Comparison of ENCODE assay signal across 8 cellular contexts in the genomic region with DNA sequence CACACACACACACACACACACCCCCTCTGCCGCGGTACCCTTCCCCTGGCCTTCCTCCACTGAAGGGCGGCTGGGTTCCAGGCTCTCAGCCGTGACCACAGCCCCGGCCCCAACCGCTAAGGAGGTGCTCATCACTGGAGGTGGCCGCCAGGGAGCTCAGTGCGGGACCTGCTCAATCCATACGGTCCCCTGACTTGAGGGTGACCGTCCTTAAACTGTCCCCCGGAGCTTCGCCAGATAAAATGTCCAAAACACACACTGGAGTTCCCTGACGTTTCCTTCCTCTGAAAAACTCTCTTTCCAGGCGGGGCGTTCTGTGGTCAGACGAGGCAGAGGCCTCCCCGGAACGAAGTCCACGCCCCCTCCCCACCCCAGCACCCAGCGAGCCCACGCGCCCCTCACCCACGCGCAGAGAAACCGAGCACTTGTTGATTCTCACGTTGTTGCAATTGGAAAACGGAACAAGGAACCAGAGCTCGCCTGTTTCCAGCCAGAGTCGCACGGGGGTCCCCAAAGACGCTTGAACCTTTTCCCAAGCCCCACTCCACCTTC. TPM values are rescaled to one million over a fixed set of nuclear protein-coding genes. Genes with fewer than 3 reads are reported as not detected.
DNase-seq lines count a peak whose midpoint lies in the region; ATAC-seq and TF ChIP-seq lines count a peak whose summit lies in the region.

No MANE protein-coding gene starts in this region.

- peak; percentile 2 to 21 for ATAC-seq in naive thymus-derived CD8-positive, alpha-beta T cell
- peak; percentile 57 for ATAC-seq in upper lobe of right lung

- DNase-seq in Caco-2 (peak in 1 of 2 experiments; percentile 19), esophagus muscularis mucosa (ENCODE audit: extremely low spot score) (no peak), upper lobe of right lung (peak; percentile 89), middle frontal gyrus (ENCODE audit: extremely low spot score, low spot score) (no peak), NCI-H2227 (lab: John Stamatoyannopoulos, UW; ENCODE audit: unreplicated experiment) (no peak)
- DNase-seq in activated CD4-positive, alpha-beta memory T cell treated with anti-CD3 and anti-CD28 coated beads, Interleukin-2, amount 10 ng/mL, durations not matched to agents 7 days and 5 days, result peak; percentile 56
- peak in 2 of 10 donors; percentile 17 to 41 for DNase-seq in naive thymus-derived CD8-positive, alpha-beta T cell

- no peaks in the 10 kb centered on the region for H3K4me1 Mint-ChIP-seq in Caco-2 (ENCODE audit: low read depth, unreplicated experiment)
- peaks cover 75% of the 10 kb centered on the region for H3K4me1 Mint-ChIP-seq in activated CD4-positive, alpha-beta memory T cell treated with anti-CD3 and anti-CD28 coated beads, Interleukin-2, amount 10 ng/mL, durations not matched to agents 7 days and 5 days
- H3K4me1 Mint-ChIP-seq in naive thymus-derived CD8-positive, alpha-beta T cell, result peaks cover 43 to 73% (median 71%) of the 10 kb centered on the region in 4 donors

- peak overlapping the region; percentile 75 for H3K4me3 Mint-ChIP-seq in Caco-2 (ENCODE audit: unreplicated experiment)
- peak overlapping the region; percentile 96 for H3K4me3 Mint-ChIP-seq in activated CD4-positive, alpha-beta memory T cell treated with anti-CD3 and anti-CD28 coated beads, Interleukin-2, amount 10 ng/mL, durations not matched to agents 7 days and 5 days
- peak overlapping the region; percentile 65 to 99 (median 92) for H3K4me3 Mint-ChIP-seq in naive thymus-derived CD8-positive, alpha-beta T cell

- 12% methylated on average over 31 of the region's 31 CpGs for WGBS in HUES64
- 21% methylated on average over 26 of the region's 31 CpGs for WGBS in esophagus muscularis mucosa

- H3K27me3 ChIP-seq in Caco-2 (replicated peaks; ENCODE audit: control insufficient read depth, insufficient read depth, low read length) (no peaks in the 10 kb centered on the region), HUES64 (ENCODE audit: insufficient read depth, low read length) (peaks cover 56% of the 10 kb centered on the region), esophagus muscularis mucosa (peaks cover 0 to 41% (median 3%) of the 10 kb centered on the region in 4 donors), upper lobe of right lung (no peaks in the 10 kb centered on the region)

- no peaks in the 10 kb centered on the region for H3K9me3 ChIP-seq in Caco-2
- H3K9me3 ChIP-seq in HUES64 (ENCODE audit: insufficient read depth, low read depth, low read length), result no peaks in the 10 kb centered on the region
- no peaks in the 10 kb centered on the region for H3K9me3 ChIP-seq in esophagus muscularis mucosa
- H3K9me3 ChIP-seq in upper lobe of right lung, result no peaks in the 10 kb centered on the region

- TF ChIP-seq EP300 in esophagus muscularis mucosa (IDR thresholded peaks at IDR 0.05), result no peak

- peak overlapping the region; percentile 47; the same call in 1 of the 2 replicates for H3K9ac ChIP-seq in HUES64 (ENCODE audit: low read depth, low read length)

- POLR2A ChIA-PET in Caco-2 (lab: Charles Lee), result interaction anchor here (2.1 kb wide), 1 partner anchor 16 kb away, joined by 9 read pairs; no protein-coding TSS in a partner anchor
- POLR2A ChIA-PET in activated CD4-positive, alpha-beta memory T cell treated with anti-CD3 and anti-CD28 coated beads, Interleukin-2, amount 10 ng/mL, durations not matched to agents 7 days and 5 days (lab: Charles Lee), result interaction anchor here (0.8 to 15.4 kb wide), 14 partner anchors 7 to 130 kb away, joined by 3 to 326 read pairs (median 12); no protein-coding TSS in a partner anchor
- POLR2A ChIA-PET in naive thymus-derived CD8-positive, alpha-beta T cell (lab: Charles Lee), result interaction anchor here (0.7 to 5.2 kb wide), 18 partner anchors 10 to 126 kb away, joined by 3 to 43 read pairs (median 8); no protein-coding TSS in a partner anchor

- H3K4me1 ChIP-seq in Caco-2 (no peaks in the 10 kb centered on the region), HUES64 (ENCODE audit: insufficient read depth, low read length) (no peaks in the 10 kb centered on the region), esophagus muscularis mucosa (peaks cover 41 to 83% (median 76%) of the 10 kb centered on the region in 4 donors), upper lobe of right lung (peaks cover 37% of the 10 kb centered on the region)

- no peak for TF ChIP-seq POLR2A in esophagus muscularis mucosa (IDR thresholded peaks at IDR 0.05; ENCODE audit: low read depth)

- peak overlapping the region; percentile 39 for H3K27ac Mint-ChIP-seq in Caco-2 (ENCODE audit: unreplicated experiment)
- H3K27ac Mint-ChIP-seq in activated CD4-positive, alpha-beta memory T cell treated with anti-CD3 and anti-CD28 coated beads, Interleukin-2, amount 10 ng/mL, durations not matched to agents 7 days and 5 days, result peak overlapping the region; percentile 88
- H3K27ac Mint-ChIP-seq in naive thymus-derived CD8-positive, alpha-beta T cell, result peak overlapping the region; percentile 87 to 98 (median 94)

- CTCF ChIA-PET in Caco-2 (lab: Charles Lee), result interaction anchor here (0.7 to 2.0 kb wide), 2 partner anchors 75 to 81 kb away, joined by 3 to 6 read pairs; no protein-coding TSS in a partner anchor
- CTCF ChIA-PET in activated CD4-positive, alpha-beta memory T cell treated with anti-CD3 and anti-CD28 coated beads, Interleukin-2, amount 10 ng/mL, durations not matched to agents 7 days and 5 days (lab: Charles Lee), result interaction anchor here (0.6 to 3.4 kb wide), 18 partner anchors 9 to 300 kb away, joined by 3 to 15 read pairs (median 4); no protein-coding TSS in a partner anchor

- BruUV-seq in Caco-2 (replicated peaks; lab: Mats Ljungman, UMichigan), result no TSS peak

- H3K27me3 Mint-ChIP-seq in Caco-2 (ENCODE audit: insufficient read depth, unreplicated experiment), result no peaks in the 10 kb centered on the region
- H3K27me3 Mint-ChIP-seq in activated CD4-positive, alpha-beta memory T cell treated with anti-CD3 and anti-CD28 coated beads, Interleukin-2, amount 10 ng/mL, durations not matched to agents 7 days and 5 days, result no peaks in the 10 kb centered on the region
- H3K27me3 Mint-ChIP-seq in naive thymus-derived CD8-positive, alpha-beta T cell, result no peaks in the 10 kb centered on the region

- no peak overlapping the region for H3K27ac ChIP-seq in HUES64 (ENCODE audit: low read depth, low read length)
- peak overlapping the region; percentile 86 to 92 (median 90) for H3K27ac ChIP-seq in esophagus muscularis mucosa (replicated peaks in 1 of 4)
- H3K27ac ChIP-seq in upper lobe of right lung, result peak overlapping the region; percentile 94

- intact Hi-C loops in Caco-2 (cut with micrococcal nuclease; ENCODE audit: unreplicated experiment), result loop anchor here (2.0 to 5.0 kb wide), 3 partner anchors 16 to 81 kb away; no protein-coding TSS in a partner anchor
- intact Hi-C loops in esophagus muscularis mucosa (cut with DNase I), result loop anchor here (5.0 kb wide), 2 partner anchors 44 to 64 kb away; no protein-coding TSS in a partner anchor
- intact Hi-C loops in upper lobe of right lung (cut with DNase I), result no loop called here

- no peaks in the 10 kb centered on the region for H3K36me3 ChIP-seq in Caco-2 (ENCODE audit: control insufficient read depth, insufficient read depth, low read length)
- H3K36me3 ChIP-seq in HUES64 (ENCODE audit: insufficient read depth, low read length), result no peaks in the 10 kb centered on the region
- no peaks in the 10 kb centered on the region for H3K36me3 ChIP-seq in esophagus muscularis mucosa
- H3K36me3 ChIP-seq in upper lobe of right lung, result no peaks in the 10 kb centered on the region

- H3K4me3 ChIP-seq in Caco-2 (ENCODE audit: low read depth, low read length) (peak overlapping the region; percentile 48), HUES64 (ENCODE audit: low read length) (peak overlapping the region; percentile 66), esophagus muscularis mucosa (peak overlapping the region; percentile 69 to 84 (median 76)), upper lobe of right lung (peak overlapping the region; percentile 85)

- TF ChIP-seq CTCF in Caco-2 (IDR thresholded peaks at IDR 0.05; ENCODE audit: insufficient read depth in 1 of 2, low read depth in 1 of 2, low read length in 1 of 2, severe bottlenecking in 1 of 2, unreplicated experiment in 1 of 2), result no peak
- TF ChIP-seq CTCF in esophagus muscularis mucosa (IDR thresholded peaks at IDR 0.05), result no peak
- no peak for TF ChIP-seq CTCF in upper lobe of right lung (IDR thresholded peaks at IDR 0.05)

- H3K36me3 Mint-ChIP-seq in Caco-2 (ENCODE audit: insufficient read depth, unreplicated experiment), result no peaks in the 10 kb centered on the region
- H3K36me3 Mint-ChIP-seq in activated CD4-positive, alpha-beta memory T cell treated with anti-CD3 and anti-CD28 coated beads, Interleukin-2, amount 10 ng/mL, durations not matched to agents 7 days and 5 days (ENCODE audit: low read depth), result peaks cover 48% of the 10 kb centered on the region
- H3K36me3 Mint-ChIP-seq in naive thymus-derived CD8-positive, alpha-beta T cell, result peaks cover 0 to 22% (median 0%) of the 10 kb centered on the region in 3 donors

- H3K9me3 Mint-ChIP-seq in Caco-2 (ENCODE audit: unreplicated experiment), result no peaks in the 10 kb centered on the region
- H3K9me3 Mint-ChIP-seq in activated CD4-positive, alpha-beta memory T cell treated with anti-CD3 and anti-CD28 coated beads, Interleukin-2, amount 10 ng/mL, durations not matched to agents 7 days and 5 days, result no peaks in the 10 kb centered on the region
- H3K9me3 Mint-ChIP-seq in naive thymus-derived CD8-positive, alpha-beta T cell, result peaks cover 0 to 2% (median 0%) of the 10 kb centered on the region in 9 donors

RNA-seq across cellular contexts. Expression of a gene that starts 1.4 kb away (rescaled TPM):
- total RNA-seq in Caco-2 (2022) (7.9 and 11.4 TPM in 2 replicates), esophagus muscularis mucosa (10 to 100 TPM; 21.9 to 31.3 (median 27.3) TPM), upper lobe of right lung (78.9 TPM)
- polyA plus RNA-seq in HUES64 (2013, experiment 1 of 2), result 4.3 TPM
- polyA plus RNA-seq in HUES64 (2013, experiment 2 of 2), result 6.5 TPM
- total RNA-seq in activated CD4-positive, alpha-beta memory T cell treated with anti-CD3 and anti-CD28 coated beads, Interleukin-2, amount 10 ng/mL, durations not matched to agents 7 days and 5 days, result 10 to 100 TPM; 81.4 to 95.3 TPM
- 100 to 1,000 TPM in 1 of 2 experiments, 10 to 100 TPM in 1; 99.9 to 108 TPM for total RNA-seq in naive thymus-derived CD8-positive, alpha-beta T cell
- polyA plus RNA-seq in naive thymus-derived CD8-positive, alpha-beta T cell, result 100 to 1,000 TPM in 2 of 3 donors, 10 to 100 TPM in 1; 89.2 to 148 (median 105) TPM

Comparison
In these comparisons a context has a peak if more than half of its experiments do, and no peak if none do; other contexts are left out.
1. DNase-seq: peak in activated CD4-positive, alpha-beta memory T cell treated with anti-CD3 and anti-CD28 coated beads, Interleukin-2, amount 10 ng/mL, durations not matched to agents 7 days and 5 days (single experiment) and upper lobe of right lung (single experiment); none in esophagus muscularis mucosa (single experiment), middle frontal gyrus (single experiment) and NCI-H2227 (single experiment).
2. H3K27ac Mint-ChIP-seq: peak in every context shown above with its lines; median percentile 94 in naive thymus-derived CD8-positive, alpha-beta T cell; 88 in activated CD4-positive, alpha-beta memory T cell treated with anti-CD3 and anti-CD28 coated beads, Interleukin-2, amount 10 ng/mL, durations not matched to agents 7 days and 5 days; 39 in Caco-2.
3. Peak in every context shown above with its lines, with median percentiles within 50 percentile points of each other: H3K4me3 ChIP-seq and H3K4me3 Mint-ChIP-seq.